Comparison of ENCODE assay signal across 8 cellular contexts in genomic region chr3:38164966-38165721, GRCh38. TPM values are rescaled to one million over a fixed set of nuclear protein-coding genes. Genes with fewer than 3 reads are reported as not detected.
DNase-seq lines count a peak whose midpoint lies in the region; ATAC-seq lines count a peak whose summit lies in the region.

OXSR1 (plus strand) TSS chr3:38165537; CDS start chr3:38165877, 340 bp downstream.

- H3K36me3 ChIP-seq in BLaER1: no peaks in the 10 kb centered on the region

- H3K27me3 ChIP-seq in BLaER1: no peaks in the 10 kb centered on the region

- H3K9ac ChIP-seq in BLaER1: peak within 1 kb of the TSS; percentile 97

- ATAC-seq in GM19328 (IDR thresholded peaks at IDR 0.05; ENCODE audit: unreplicated experiment): peak; percentile 93
- ATAC-seq in HG03520 (IDR thresholded peaks at IDR 0.05; ENCODE audit: unreplicated experiment): peak; percentile 88
- ATAC-seq in left colon: peak; percentile 86

- intact Hi-C loops in left colon (cut with DNase I, micrococcal nuclease): no loop called here

- no peaks in the 10 kb centered on the region for H3K9me3 ChIP-seq in BLaER1

- peak; percentile 99 for DNase-seq in NCI-H748 (lab: John Stamatoyannopoulos, UW; ENCODE audit: unreplicated experiment)
- peak; percentile 94 for DNase-seq in activated CD4-positive, alpha-beta T cell treated with anti-CD3 and anti-CD28 coated beads, Interleukin-2, amount 50 U/mL, for 1 hour
- peak; percentile 62 for DNase-seq in cortex of kidney (lab: John Stamatoyannopoulos, UW)
- peak; percentile 99 to 100 for DNase-seq in left colon
- peak; percentile 97 for DNase-seq in stimulated activated CD4-positive, alpha-beta T cell treated with anti-CD3 and anti-CD28 coated beads, Interleukin-1b, Interleukin-23, amount 100 ng/mL, for 48 hours

- peak within 1 kb of the TSS; percentile 98 for H3K4me2 ChIP-seq in BLaER1

- peaks cover 40% of the 10 kb centered on the region for H4K20me1 ChIP-seq in BLaER1

- peaks cover 36% of the 10 kb centered on the region for H3K4me1 ChIP-seq in BLaER1

- peak within 1 kb of the TSS; percentile 97 for H3K4me3 ChIP-seq in BLaER1

- peak within 1 kb of the TSS; percentile 99 for H3K27ac ChIP-seq in BLaER1

RNA-seq across cellular contexts. Expression of gene OXSR1, which starts in this region (rescaled TPM):
- total RNA-seq in left colon: 10 to 100 TPM; 42.5 to 42.8 TPM

Comparison
In these comparisons a context has a peak if more than half of its experiments do, and no peak if none do; other contexts are left out.
1. Peak in every context shown above with its lines: DNase-seq, ATAC-seq, H3K4me3 ChIP-seq and H3K27ac ChIP-seq.